Comparison of ENCODE assay signal across 8 cellular contexts in the genomic region with DNA sequence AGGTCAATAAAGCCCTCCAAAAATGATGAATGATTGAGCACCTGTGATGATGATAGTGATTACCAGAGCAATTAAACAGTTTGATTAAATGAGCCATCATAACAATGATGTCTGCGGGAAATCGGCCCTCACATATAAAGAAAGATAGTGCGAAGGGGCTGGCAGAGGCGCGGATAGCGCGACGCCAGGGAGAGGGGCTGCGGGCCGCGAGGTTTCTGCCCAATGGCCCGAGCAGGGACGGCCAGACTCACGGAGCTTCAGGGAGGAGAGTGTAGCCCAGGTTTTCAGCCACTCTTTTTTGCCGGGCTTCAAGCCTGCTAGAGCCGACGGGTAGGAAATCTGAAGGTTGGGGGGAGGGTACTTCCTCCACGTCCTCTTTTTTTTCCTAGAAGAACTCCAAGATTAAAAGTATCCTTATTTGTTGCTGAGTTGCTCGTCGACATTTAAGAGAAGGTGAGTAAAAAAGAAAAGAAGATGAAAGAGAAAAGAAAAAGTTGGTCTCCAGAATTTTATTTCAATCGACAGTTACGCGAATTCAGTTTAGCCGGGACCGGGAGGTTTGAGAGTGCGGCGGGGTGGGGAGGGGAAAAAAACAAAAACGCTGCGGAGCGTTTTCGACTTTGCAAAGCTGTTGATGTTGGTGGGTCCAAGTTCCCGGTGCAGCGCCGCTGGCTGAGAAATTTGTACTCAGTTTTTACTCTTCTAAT. TPM values are rescaled to one million over a fixed set of nuclear protein-coding genes. Genes with fewer than 3 reads are reported as not detected.
DNase-seq lines count a peak whose midpoint lies in the region; ATAC-seq and TF ChIP-seq lines count a peak whose summit lies in the region.

No MANE protein-coding gene starts in this region.

- intact Hi-C loops in left ventricle myocardium inferior (cut with micrococcal nuclease) (no loop called here), Right ventricle myocardium superior (cut with DNase I) (loop anchor here (10.0 kb wide), 1 partner anchor 518 kb away; no protein-coding TSS in a partner anchor)

- peak overlapping the region; percentile 43 for H3K4me3 Mint-ChIP-seq in activated CD8-positive, alpha-beta T cell treated with anti-CD3 and anti-CD28 coated beads, Interleukin-2, amount 10 ng/mL, durations not matched to agents 7 days and 5 days
- H3K4me3 Mint-ChIP-seq in type B pancreatic cell, result peak overlapping the region; percentile 99

- peak overlapping the region; percentile 76 for H3K4me3 ChIP-seq in left ventricle myocardium inferior

- H3K36me3 ChIP-seq in left ventricle myocardium inferior, result no peaks in the 10 kb centered on the region

- peaks cover 33% of the 10 kb centered on the region for H3K4me1 Mint-ChIP-seq in activated CD8-positive, alpha-beta T cell treated with anti-CD3 and anti-CD28 coated beads, Interleukin-2, amount 10 ng/mL, durations not matched to agents 7 days and 5 days (ENCODE audit: low read depth)
- peaks cover 26% of the 10 kb centered on the region for H3K4me1 Mint-ChIP-seq in type B pancreatic cell (ENCODE audit: unreplicated experiment)

- H3K4me1 ChIP-seq in left ventricle myocardium inferior, result peaks cover 63% of the 10 kb centered on the region

- peaks cover 11% of the 10 kb centered on the region for H3K9me3 Mint-ChIP-seq in activated CD8-positive, alpha-beta T cell treated with anti-CD3 and anti-CD28 coated beads, Interleukin-2, amount 10 ng/mL, durations not matched to agents 7 days and 5 days (ENCODE audit: insufficient read depth)
- no peaks in the 10 kb centered on the region for H3K9me3 Mint-ChIP-seq in type B pancreatic cell

- peaks cover 76% of the 10 kb centered on the region for H3K27me3 Mint-ChIP-seq in activated CD8-positive, alpha-beta T cell treated with anti-CD3 and anti-CD28 coated beads, Interleukin-2, amount 10 ng/mL, durations not matched to agents 7 days and 5 days (ENCODE audit: low read depth)
- peaks cover 56% of the 10 kb centered on the region for H3K27me3 Mint-ChIP-seq in type B pancreatic cell

- POLR2A ChIA-PET in activated CD8-positive, alpha-beta T cell treated with anti-CD3 and anti-CD28 coated beads, Interleukin-2, amount 10 ng/mL, durations not matched to agents 7 days and 5 days (lab: Charles Lee), result interaction anchor here (0.7 kb wide), 1 partner anchor 138 kb away, joined by 3 read pairs; no protein-coding TSS in a partner anchor

- CTCF ChIA-PET in activated CD8-positive, alpha-beta T cell treated with anti-CD3 and anti-CD28 coated beads, Interleukin-2, amount 10 ng/mL, durations not matched to agents 7 days and 5 days (lab: Charles Lee), result interaction anchor here (1.8 kb wide), 1 partner anchor 219 kb away, joined by 5 read pairs; no protein-coding TSS in a partner anchor

- ATAC-seq in Right ventricle myocardium superior (ENCODE audit: poor library complexity) (no peak), HG03280 (IDR thresholded peaks at IDR 0.05; ENCODE audit: unreplicated experiment) (no peak), HG02678 (IDR thresholded peaks at IDR 0.05; ENCODE audit: unreplicated experiment) (no peak)
- no peak for ATAC-seq in activated CD8-positive, alpha-beta T cell treated with anti-CD3 and anti-CD28 coated beads, Interleukin-2, amount 10 ng/mL, durations not matched to agents 7 days and 5 days

- no peaks in the 10 kb centered on the region for H3K9me3 ChIP-seq in left ventricle myocardium inferior (replicated peaks)

- TF ChIP-seq CTCF in left ventricle myocardium inferior (IDR thresholded peaks at IDR 0.05; ENCODE audit: borderline replicate concordance) (no peak), type B pancreatic cell (conservative IDR thresholded peaks at IDR 0.05) (no peak)

- H3K36me3 Mint-ChIP-seq in activated CD8-positive, alpha-beta T cell treated with anti-CD3 and anti-CD28 coated beads, Interleukin-2, amount 10 ng/mL, durations not matched to agents 7 days and 5 days (ENCODE audit: low read depth), result peaks cover 14% of the 10 kb centered on the region
- H3K36me3 Mint-ChIP-seq in type B pancreatic cell, result peaks cover 13% of the 10 kb centered on the region

- H3K27ac ChIP-seq in left ventricle myocardium inferior (replicated peaks), result peak overlapping the region; percentile 97

- H3K27me3 ChIP-seq in left ventricle myocardium inferior (ENCODE audit: low read depth), result peaks cover 58% of the 10 kb centered on the region

- DNase-seq in left ventricle myocardium inferior (no peak), Right ventricle myocardium superior (no peak), left kidney (ENCODE audit: low read depth, low spot score) (peak; percentile 69), type B pancreatic cell (ENCODE audit: extremely low spot score, unreplicated experiment) (no peak), NOMO-1 (lab: John Stamatoyannopoulos, UW; ENCODE audit: unreplicated experiment in 2 of 2) (no peak)
- no peak for DNase-seq in activated CD8-positive, alpha-beta T cell treated with anti-CD3 and anti-CD28 coated beads, Interleukin-2, amount 10 ng/mL, durations not matched to agents 7 days and 5 days

- no peak overlapping the region for H3K27ac Mint-ChIP-seq in activated CD8-positive, alpha-beta T cell treated with anti-CD3 and anti-CD28 coated beads, Interleukin-2, amount 10 ng/mL, durations not matched to agents 7 days and 5 days
- peak overlapping the region; percentile 99 for H3K27ac Mint-ChIP-seq in type B pancreatic cell

RNA-seq across cellular contexts. Expression of gene MEIS2, which starts 2.1 kb away (rescaled TPM):
- total RNA-seq in left ventricle myocardium inferior (36.0 TPM), Right ventricle myocardium superior (43.9 TPM), type B pancreatic cell (ENCODE audit: low replicate concordance) (152 and 211 TPM in 2 replicates)
- not detected for total RNA-seq in activated CD8-positive, alpha-beta T cell treated with anti-CD3 and anti-CD28 coated beads, Interleukin-2, amount 10 ng/mL, durations not matched to agents 7 days and 5 days

Comparison
In these comparisons a context has a peak if more than half of its experiments do, and no peak if none do; other contexts are left out.
1. RNA of gene MEIS2, which starts 2.1 kb away (total RNA-seq): 152 to 211 TPM in type B pancreatic cell, 43.9 TPM in Right ventricle myocardium superior (single experiment) and 36.0 TPM in left ventricle myocardium inferior (single experiment); not detected in activated CD8-positive, alpha-beta T cell treated with anti-CD3 and anti-CD28 coated beads, Interleukin-2, amount 10 ng/mL, durations not matched to agents 7 days and 5 days; every median in the first group is over 10 times any median in the second.